ENCODE assay signal across 8 cellular contexts in genomic region chr19:55459950-55460657, GRCh38. TPM values are rescaled to one million over a fixed set of nuclear protein-coding genes. Genes with fewer than 3 reads are reported as not detected.
A peak's percentile ranks its signal among the peaks of the same experiment; 100 is the strongest.
DNase-seq lines count a peak whose midpoint lies in the region; ATAC-seq and TF ChIP-seq lines count a peak whose summit lies in the region.

No MANE protein-coding gene starts in this region.

- no peaks in the 10 kb centered on the region for H3K9me2 ChIP-seq in GM23338 (ENCODE audit: insufficient read depth)
- no peaks in the 10 kb centered on the region for H3K9me2 ChIP-seq in PC-9 (ENCODE audit: insufficient read depth)

- DNase-seq in GM23338 (ENCODE audit: low spot score) (no peak), PC-9 (no peak), erythroblast (lab: John Stamatoyannopoulos, UW) (peak; percentile 44 to 58), psoas muscle (no peak), aorta (no peak), C1 segment of cervical spinal cord (lab: John Stamatoyannopoulos, UW) (no peak)
- DNase-seq in stimulated activated CD4-positive, alpha-beta T cell treated with anti-CD3 and anti-CD28 coated beads, Interleukin-1b, Interleukin-23, amount 100 ng/mL, for 48 hours = no peak
- DNase-seq in stimulated activated CD4-positive, alpha-beta T cell treated with anti-CD3 and anti-CD28 coated beads, Interleukin-15, amount 100 ng/mL, for 24 hours = no peak

- H3K27me3 ChIP-seq in GM23338 (ENCODE audit: insufficient read depth) (no peaks in the 10 kb centered on the region), PC-9 (ENCODE audit: insufficient read depth, low read depth) (no peaks in the 10 kb centered on the region), psoas muscle (ENCODE audit: insufficient read depth in 3 of 3, low read length in 2 of 3) (no peaks in the 10 kb centered on the region), aorta (ENCODE audit: control insufficient read depth in 1 of 2, insufficient read depth in 2 of 2, low read length in 1 of 2) (no peaks in the 10 kb centered on the region)

- no peak overlapping the region; the same call in 1 of the 2 replicates for H3K27ac Mint-ChIP-seq in GM23338

- POLR2A ChIA-PET in PC-9 (lab: Charles Lee; ENCODE audit: unreplicated experiment) = interaction anchor here (0.6 kb wide), 2 partner anchors 17 to 201 kb away, joined by 3 to 4 read pairs; no protein-coding TSS in a partner anchor

- peaks cover 34% of the 10 kb centered on the region for H3K4me1 Mint-ChIP-seq in GM23338

- peak overlapping the region; percentile 66 for H3K4me3 ChIP-seq in GM23338
- peak overlapping the region; percentile 90; the same call in 1 of the 2 replicates for H3K4me3 ChIP-seq in PC-9
- peak overlapping the region; percentile 98 for H3K4me3 ChIP-seq in psoas muscle
- H3K4me3 ChIP-seq in aorta (ENCODE audit: low read length in 2 of 2) = no peak overlapping the region

- H3K36me3 Mint-ChIP-seq in GM23338 (ENCODE audit: low read depth) = peaks cover 7% of the 10 kb centered on the region; the same call in 1 of the 3 replicates

- TF ChIP-seq POLR2A in erythroblast (IDR thresholded peaks at IDR 0.05; ENCODE audit: low read length) = no peak

- peaks cover 21% of the 10 kb centered on the region for H3K79me2 ChIP-seq in GM23338 (replicated peaks; ENCODE audit: insufficient read depth)
- H3K79me2 ChIP-seq in PC-9 (ENCODE audit: low read depth) = peaks cover 18% of the 10 kb centered on the region; the same call in 1 of the 2 replicates

- intact Hi-C loops in PC-9 (cut with micrococcal nuclease; ENCODE audit: unreplicated experiment) (loop anchor here (5.0 kb wide), 1 partner anchor 37 kb away; no protein-coding TSS in a partner anchor), psoas muscle (cut with DNase I) (loop anchor here in 1 of 2 donors (5.0 kb wide), 1 partner anchor 158 kb away; no protein-coding TSS in a partner anchor), aorta (cut with DNase I) (no loop called here)

- BruUV-seq in PC-9 (replicated peaks; lab: Mats Ljungman, UMichigan) = TSS peak; percentile 58

- H3K27me3 Mint-ChIP-seq in GM23338 (ENCODE audit: insufficient read depth, low read depth, poor library complexity) = peaks cover 16% of the 10 kb centered on the region

- H3K36me3 ChIP-seq in GM23338 (ENCODE audit: insufficient read depth) (no peaks in the 10 kb centered on the region), PC-9 (ENCODE audit: low read depth) (no peaks in the 10 kb centered on the region), psoas muscle (ENCODE audit: insufficient read depth in 1 of 2, low read depth in 1 of 2) (no peaks in the 10 kb centered on the region), aorta (ENCODE audit: control insufficient read depth in 1 of 2, insufficient read depth in 2 of 2, low read length in 1 of 2) (no peaks in the 10 kb centered on the region)

- H3K4me2 ChIP-seq in GM23338 = peak overlapping the region; percentile 88
- H3K4me2 ChIP-seq in PC-9 = peak overlapping the region; percentile 90

- no peak for TF ChIP-seq CTCF in GM23338 (conservative IDR thresholded peaks at IDR 0.05; ENCODE audit: low read depth in 2 of 2)
- TF ChIP-seq CTCF in PC-9 (conservative IDR thresholded peaks at IDR 0.05) = no peak
- no peak for TF ChIP-seq CTCF in psoas muscle (IDR thresholded peaks at IDR 0.05)

- ATAC-seq in GM23338 (no peak), psoas muscle (no peak), aorta (ENCODE audit: low FRiP score) (no peak)

- WGBS in psoas muscle, 3 donors = 33 to 40% (median 40%) methylated on average over 16 of the region's 16 CpGs
- 13 to 15% methylated on average over 16 of the region's 16 CpGs for WGBS in aorta, 2 donors

- H3F3A ChIP-seq in GM23338 (replicated peaks; ENCODE audit: low read depth) = peaks cover 19% of the 10 kb centered on the region; the same call in 1 of the 2 replicates
- peaks cover 27% of the 10 kb centered on the region; the same call in 1 of the 2 replicates for H3F3A ChIP-seq in PC-9 (ENCODE audit: insufficient read depth, low read depth)

- H3K4me1 ChIP-seq in GM23338 (ENCODE audit: insufficient read depth) = peaks cover 26% of the 10 kb centered on the region
- H3K4me1 ChIP-seq in PC-9 (replicated peaks; ENCODE audit: insufficient read depth) = peaks cover 12% of the 10 kb centered on the region
- H3K4me1 ChIP-seq in psoas muscle = peaks cover 2% of the 10 kb centered on the region
- H3K4me1 ChIP-seq in aorta (ENCODE audit: control insufficient read depth in 1 of 2, insufficient read depth in 2 of 2, low read length in 2 of 2) = no peaks in the 10 kb centered on the region

- H3K27ac ChIP-seq in GM23338 (ENCODE audit: low read depth) = no peak overlapping the region
- H3K27ac ChIP-seq in PC-9 = no peak overlapping the region
- H3K27ac ChIP-seq in psoas muscle = peak overlapping the region; percentile 95
- H3K27ac ChIP-seq in aorta (ENCODE audit: low read depth in 1 of 2, low read length in 2 of 2) = no peak overlapping the region

- H4K20me1 ChIP-seq in GM23338 (replicated peaks; ENCODE audit: insufficient read depth) = no peaks in the 10 kb centered on the region; the same call in none of the 2 replicates
- peaks cover 29% of the 10 kb centered on the region for H4K20me1 ChIP-seq in PC-9 (ENCODE audit: insufficient read depth)

- peaks cover 3% of the 10 kb centered on the region; the same call in 1 of the 3 replicates for H3K9me3 Mint-ChIP-seq in GM23338

- H3K4me3 Mint-ChIP-seq in GM23338 = peak overlapping the region; percentile 91

- H2AFZ ChIP-seq in GM23338 (no peak overlapping the region), PC-9 (no peak overlapping the region)

- CTCF ChIA-PET in PC-9 (lab: Charles Lee) = interaction anchor here (0.6 kb wide), 1 partner anchor 841 kb away, joined by 5 read pairs; no protein-coding TSS in a partner anchor

- H3K9me3 ChIP-seq in PC-9 (ENCODE audit: insufficient read depth, low read depth) (no peaks in the 10 kb centered on the region), psoas muscle (no peaks in the 10 kb centered on the region), aorta (ENCODE audit: control insufficient read depth, low read length) (no peaks in the 10 kb centered on the region)

RNA-seq across cellular contexts. Expression of gene ISOC2, which starts 1.3 kb away (rescaled TPM):
- total RNA-seq in GM23338 (2014; rRNA removed; shearing (Covaris generic)) = 82.1 and 85.2 TPM in 2 replicates
- polyA plus RNA-seq in GM23338 (2016; fragmentation: Nextera tagmentation; extraction: Ambion mirVana) = 62.6 and 76.5 TPM in 2 replicates
- 92.4 and 113 TPM in 2 replicates for total RNA-seq in PC-9 (2021)
- 10 to 100 TPM; 32.0 to 78.0 (median 48.1) TPM for total RNA-seq in psoas muscle
- 100 to 1,000 TPM in 2 of 3 donors, 10 to 100 TPM in 1; 78.7 to 177 (median 109) TPM for polyA plus RNA-seq in psoas muscle
- 10 to 100 TPM; 18.6 to 30.6 TPM for total RNA-seq in aorta
- 10 to 100 TPM; 42.6 to 47.3 TPM for polyA plus RNA-seq in aorta

RNA-seq across cellular contexts. Expression of gene C19orf85, which starts 4.4 kb away (rescaled TPM):
- 0.85 and 1.7 TPM in 2 replicates for total RNA-seq in GM23338 (2014; rRNA removed; shearing (Covaris generic))
- polyA plus RNA-seq in GM23338 (2016; fragmentation: Nextera tagmentation; extraction: Ambion mirVana) (2.1 and 3.4 TPM in 2 replicates), psoas muscle (not detected), aorta (not detected)
- total RNA-seq in PC-9 (2021) (0.73 and 0.74 TPM in 2 replicates), psoas muscle (not detected), aorta (not detected)

RNA-seq across cellular contexts. Expression of gene ZNF628, which starts 16.3 kb away (rescaled TPM):
- total RNA-seq in GM23338 (2014; rRNA removed; shearing (Covaris generic)) = 10.7 and 12.7 TPM in 2 replicates
- polyA plus RNA-seq in GM23338 (2016; fragmentation: Nextera tagmentation; extraction: Ambion mirVana) = 3.9 and 4.9 TPM in 2 replicates
- 17.7 and 19.3 TPM in 2 replicates for total RNA-seq in PC-9 (2021)
- total RNA-seq in psoas muscle = 10 to 100 TPM in 2 of 4 donors, 1 to 10 TPM in 2; 5.9 to 14.3 (median 11.5) TPM
- 10 to 100 TPM; 11.8 to 12.4 (median 12.2) TPM for polyA plus RNA-seq in psoas muscle
- total RNA-seq in aorta = 1 to 10 TPM; 6.9 to 7.0 TPM
- polyA plus RNA-seq in aorta = 1 to 10 TPM; 1.3 to 2.0 TPM

RNA-seq across cellular contexts. Expression of gene SHISA7, which starts 17.0 kb away (rescaled TPM):
- 1.4 and 1.6 TPM in 2 replicates for total RNA-seq in GM23338 (2014; rRNA removed; shearing (Covaris generic))
- polyA plus RNA-seq in GM23338 (2016; fragmentation: Nextera tagmentation; extraction: Ambion mirVana) (0.32 and 0.37 TPM in 2 replicates), psoas muscle (under 1 TPM in 1 of 3 donors, not detected in 2; 0.01 TPM), aorta (under 1 TPM in 1 of 2 donors, not detected in 1; 0.05 TPM)
- total RNA-seq in PC-9 (2021) (not detected in 2 replicates), psoas muscle (not detected), aorta (not detected)

RNA-seq across cellular contexts. Expression of gene NAT14, which starts 24.9 kb away (rescaled TPM):
- total RNA-seq in GM23338 (2014; rRNA removed; shearing (Covaris generic)) = 25.4 and 27.8 TPM in 2 replicates
- polyA plus RNA-seq in GM23338 (2016; fragmentation: Nextera tagmentation; extraction: Ambion mirVana) (39.6 and 45.5 TPM in 2 replicates), psoas muscle (1 to 10 TPM; 2.0 to 4.2 (median 3.6) TPM), aorta (10 to 100 TPM in 1 of 2 donors, 1 to 10 TPM in 1; 3.1 to 19.2 TPM)
- total RNA-seq in PC-9 (2021) (61.6 and 103 TPM in 2 replicates), psoas muscle (1 to 10 TPM; 2.6 to 6.3 (median 4.5) TPM), aorta (10 to 100 TPM; 15.3 to 16.2 TPM)

Comparison
In these comparisons a context has a peak if more than half of its experiments do, and no peak if none do; other contexts are left out.
1. DNase-seq: peak in erythroblast (2 of 2); none in GM23338 (single experiment), PC-9 (0 of 2), psoas muscle (0 of 2), stimulated activated CD4-positive, alpha-beta T cell treated with anti-CD3 and anti-CD28 coated beads, Interleukin-1b, Interleukin-23, amount 100 ng/mL, for 48 hours (single experiment), aorta (0 of 2), C1 segment of cervical spinal cord (0 of 14) and stimulated activated CD4-positive, alpha-beta T cell treated with anti-CD3 and anti-CD28 coated beads, Interleukin-15, amount 100 ng/mL, for 24 hours (single experiment).
2. H3K4me3 ChIP-seq: peak in GM23338 (single experiment), PC-9 (single experiment) and psoas muscle (single experiment); none in aorta (0 of 2).